In the genomic region with DNA sequence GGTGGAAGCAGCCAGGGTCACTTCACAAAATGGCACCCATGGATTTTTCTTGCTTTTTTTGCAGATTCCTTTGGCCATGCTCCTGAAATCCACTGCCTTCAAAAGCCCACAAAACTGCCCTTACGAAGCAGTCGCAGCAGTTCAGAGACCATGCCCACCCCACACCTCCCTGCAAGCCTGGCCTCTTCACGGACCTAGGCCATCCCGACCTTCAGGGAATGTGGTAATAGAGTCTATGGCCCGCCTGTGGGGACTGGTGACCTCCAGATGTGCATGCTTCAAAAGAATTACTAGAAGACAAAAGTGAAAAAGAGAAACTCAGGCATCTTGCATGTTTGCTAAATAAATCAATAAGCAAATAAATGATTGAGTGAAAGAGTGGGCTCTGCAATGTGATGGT, we compare ENCODE assay signal across 1 cellular context.
TF ChIP-seq lines count a peak whose summit lies in the region.

No MANE protein-coding gene starts in this region.

TF ChIP-seq in GM23338, 12 proteins besides CTCF, POLR2A, EP300 and RAD21 (continued from another document):
- TF ChIP-seq, protein P1, sequence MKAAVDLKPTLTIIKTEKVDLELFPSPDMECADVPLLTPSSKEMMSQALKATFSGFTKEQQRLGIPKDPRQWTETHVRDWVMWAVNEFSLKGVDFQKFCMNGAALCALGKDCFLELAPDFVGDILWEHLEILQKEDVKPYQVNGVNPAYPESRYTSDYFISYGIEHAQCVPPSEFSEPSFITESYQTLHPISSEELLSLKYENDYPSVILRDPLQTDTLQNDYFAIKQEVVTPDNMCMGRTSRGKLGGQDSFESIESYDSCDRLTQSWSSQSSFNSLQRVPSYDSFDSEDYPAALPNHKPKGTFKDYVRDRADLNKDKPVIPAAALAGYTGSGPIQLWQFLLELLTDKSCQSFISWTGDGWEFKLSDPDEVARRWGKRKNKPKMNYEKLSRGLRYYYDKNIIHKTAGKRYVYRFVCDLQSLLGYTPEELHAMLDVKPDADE (IDR thresholded peaks at IDR 0.05) = no peak
- TF ChIP-seq, protein P2, sequence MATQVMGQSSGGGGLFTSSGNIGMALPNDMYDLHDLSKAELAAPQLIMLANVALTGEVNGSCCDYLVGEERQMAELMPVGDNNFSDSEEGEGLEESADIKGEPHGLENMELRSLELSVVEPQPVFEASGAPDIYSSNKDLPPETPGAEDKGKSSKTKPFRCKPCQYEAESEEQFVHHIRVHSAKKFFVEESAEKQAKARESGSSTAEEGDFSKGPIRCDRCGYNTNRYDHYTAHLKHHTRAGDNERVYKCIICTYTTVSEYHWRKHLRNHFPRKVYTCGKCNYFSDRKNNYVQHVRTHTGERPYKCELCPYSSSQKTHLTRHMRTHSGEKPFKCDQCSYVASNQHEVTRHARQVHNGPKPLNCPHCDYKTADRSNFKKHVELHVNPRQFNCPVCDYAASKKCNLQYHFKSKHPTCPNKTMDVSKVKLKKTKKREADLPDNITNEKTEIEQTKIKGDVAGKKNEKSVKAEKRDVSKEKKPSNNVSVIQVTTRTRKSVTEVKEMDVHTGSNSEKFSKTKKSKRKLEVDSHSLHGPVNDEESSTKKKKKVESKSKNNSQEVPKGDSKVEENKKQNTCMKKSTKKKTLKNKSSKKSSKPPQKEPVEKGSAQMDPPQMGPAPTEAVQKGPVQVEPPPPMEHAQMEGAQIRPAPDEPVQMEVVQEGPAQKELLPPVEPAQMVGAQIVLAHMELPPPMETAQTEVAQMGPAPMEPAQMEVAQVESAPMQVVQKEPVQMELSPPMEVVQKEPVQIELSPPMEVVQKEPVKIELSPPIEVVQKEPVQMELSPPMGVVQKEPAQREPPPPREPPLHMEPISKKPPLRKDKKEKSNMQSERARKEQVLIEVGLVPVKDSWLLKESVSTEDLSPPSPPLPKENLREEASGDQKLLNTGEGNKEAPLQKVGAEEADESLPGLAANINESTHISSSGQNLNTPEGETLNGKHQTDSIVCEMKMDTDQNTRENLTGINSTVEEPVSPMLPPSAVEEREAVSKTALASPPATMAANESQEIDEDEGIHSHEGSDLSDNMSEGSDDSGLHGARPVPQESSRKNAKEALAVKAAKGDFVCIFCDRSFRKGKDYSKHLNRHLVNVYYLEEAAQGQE (IDR thresholded peaks at IDR 0.05; ENCODE audit: unreplicated experiment) = no peak
- TF ChIP-seq NANOG (IDR thresholded peaks at IDR 0.05; ENCODE audit: borderline replicate concordance) (no peak), EZH2phosphoT487 (IDR thresholded peaks at IDR 0.05; ENCODE audit: unreplicated experiment) (no peak), JUNB (IDR thresholded peaks at IDR 0.05; ENCODE audit: unreplicated experiment) (no peak), CREB1 (CRISPR knock-in tag; IDR thresholded peaks at IDR 0.05; ENCODE audit: low read depth) (no peak), POLR2AphosphoS5 (IDR thresholded peaks at IDR 0.05; ENCODE audit: low read depth) (no peak), ZNF114 (CRISPR knock-in tag; IDR thresholded peaks at IDR 0.05) (no peak), ZNF331 (CRISPR knock-in tag; IDR thresholded peaks at IDR 0.05; ENCODE audit: low read depth) (no peak)
TF ChIP-seq in GM23338: peak in this region for 0.
